ENCODE assay signal across 20 cellular contexts in the genomic region with DNA sequence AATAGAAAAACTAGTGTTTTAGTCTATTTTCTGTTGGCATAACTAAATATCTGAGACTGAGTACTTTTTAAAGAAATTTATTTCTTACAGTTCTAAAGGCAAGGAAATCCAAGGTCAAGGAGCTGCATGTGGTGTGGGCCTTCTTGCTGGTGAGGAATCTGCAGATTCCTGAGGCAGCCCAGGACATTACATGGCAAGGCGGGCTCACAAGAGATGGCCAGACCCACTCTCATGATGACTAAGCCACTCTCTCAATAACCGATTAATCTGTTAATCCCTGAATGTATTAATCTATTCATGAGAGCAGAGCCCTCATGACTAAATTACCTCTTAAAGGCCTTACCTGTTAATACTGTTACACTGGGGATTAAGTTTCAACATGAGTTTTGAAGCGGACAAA.
"Had no signal": no experiment of that assay in that cellular context is flagged by ENCODE, and none has a peak within 500 bp of the region (broad histone marks: within the 10 kb centered on the region; RNA-seq: fewer than 3 reads in every experiment).

No MANE protein-coding gene starts in this region.

- H3K4me3 ChIP-seq: left ventricle myocardium inferior, lung, mucosa of descending colon, ovary, right atrium auricular region, right lobe of liver, smooth muscle cell, tibial nerve, uterus had no signal

- H3K27me3 ChIP-seq: ovary, right atrium auricular region, right lobe of liver, tibial nerve, uterus had no signal

- H3K36me3 ChIP-seq: left ventricle myocardium inferior, ovary, right atrium auricular region, right lobe of liver, tibial nerve, uterus had no signal

- H3K27ac ChIP-seq: left ventricle myocardium inferior, ovary, right atrium auricular region, right lobe of liver, tibial nerve, uterus had no signal

- H3K9me3 ChIP-seq: left ventricle myocardium inferior, ovary, right atrium auricular region, right lobe of liver, tibial nerve, uterus had no signal

- DNase-seq: hippocampal formation; islet precursor cell; left ventricle myocardium inferior; midbrain; mucosa of descending colon; naive thymus-derived CD4-positive, alpha-beta T cell; ovary; right lobe of liver; stimulated activated CD4-positive, alpha-beta T cell treated with anti-CD3 and anti-CD28 coated beads, Interleukin-1b, Interleukin-23, amount 100 ng/mL, for 48 hours; stimulated activated CD4-positive, alpha-beta T cell treated with anti-CD3 and anti-CD28 coated beads, Interleukin-2, amount 100 ng/mL, for 48 hours; stimulated activated CD4-positive, alpha-beta T cell treated with anti-CD3 and anti-CD28 coated beads, Interleukin-4, amount 100 ng/mL, for 4 hours; stimulated activated CD8-positive, alpha-beta memory T cell treated with anti-CD3 and anti-CD28 coated beads, Interleukin-4, amount 100 ng/mL, for 48 hours; stimulated activated naive CD4-positive, alpha-beta T cell treated with Interleukin-2 at 50 U/mL for 16 hours; stimulated activated naive CD8-positive, alpha-beta T cell treated with anti-CD3 and anti-CD28 coated beads, Interleukin-15, amount 100 ng/mL, for 72 hours; substantia nigra; uterus had no signal
